35 cellular contexts compared by ENCODE assay signal in genomic region chr7:146565872-146566271, GRCh38.
"Had no signal": no experiment of that assay in that cellular context is flagged by ENCODE, and none has a peak within 500 bp of the region (broad histone marks: within the 10 kb centered on the region; RNA-seq: fewer than 3 reads in every experiment).

No MANE protein-coding gene starts in this region.

- H3K36me3 ChIP-seq: ascending aorta, breast epithelium, cardiac muscle cell, colonic mucosa, esophagus muscularis mucosa, gastrocnemius medialis, heart left ventricle, WERI-Rb-1 had no signal

- ATAC-seq: activated CD4-positive, alpha-beta T cell treated with anti-CD3 and anti-CD28 coated beads for 36 hours; activated CD8-positive, alpha-beta memory T cell treated with anti-CD3 and anti-CD28 coated beads, Interleukin-2, amount 10 ng/mL, durations not matched to agents 7 days and 5 days; activated CD8-positive, alpha-beta T cell treated with anti-CD3 and anti-CD28 coated beads, Interleukin-2, amount 10 ng/mL, durations not matched to agents 7 days and 5 days; activated naive CD4-positive, alpha-beta T cell treated with anti-CD3 and anti-CD28 coated beads, Interleukin-2, amount 50 U/mL, for 72 hours; foreskin keratinocyte; gastrocnemius medialis; heart left ventricle; T-helper 17 cell had no signal

- H3K27ac Mint-ChIP-seq: activated CD4-positive, alpha-beta memory T cell treated with anti-CD3 and anti-CD28 coated beads for 36 hours; activated CD4-positive, alpha-beta T cell treated with anti-CD3 and anti-CD28 coated beads for 36 hours; activated CD4-positive, alpha-beta T cell treated with anti-CD3 and anti-CD28 coated beads, Interleukin-2, amount 10 ng/mL, durations not matched to agents 24 days and 14 days; activated CD8-positive, alpha-beta memory T cell treated with anti-CD3 and anti-CD28 coated beads, Interleukin-2, amount 10 ng/mL, durations not matched to agents 7 days and 5 days; activated CD8-positive, alpha-beta T cell treated with anti-CD3 and anti-CD28 coated beads, Interleukin-2, amount 10 ng/mL, durations not matched to agents 7 days and 5 days; activated naive CD4-positive, alpha-beta T cell treated with anti-CD3 and anti-CD28 coated beads for 36 hours; activated naive CD4-positive, alpha-beta T cell treated with anti-CD3 and anti-CD28 coated beads, Interleukin-2, amount 50 U/mL, for 72 hours; activated naive CD8-positive, alpha-beta T cell treated with anti-CD3 and anti-CD28 coated beads, Interleukin-2, amount 10 ng/mL, durations not matched to agents 7 days and 5 days; activated T-helper 1 cell treated with anti-CD3 and anti-CD28 coated beads, Interleukin-12 subunit alpha, Interleukin-12 subunit beta, Interleukin-2, Interleukin-4 antibody, amounts not matched to agents 30 ng/mL and 10 ng/mL and 1 ng/mL, durations not matched to agents 14 hours and 24 hours and 36 hours; activated T-helper 2 cell treated with anti-CD3 and anti-CD28 coated beads, Interferon-gamma antibody, Interleukin-2, Interleukin-4, amounts not matched to agents 10 μg/mL and 5 μg/mL and 100 μg/mL, durations not matched to agents 14 hours and 24 hours and 36 hours; brain; endodermal cell; T-helper 17 cell; T-helper 2 cell treated with Interferon-gamma antibody and Interleukin-4, amounts not matched to agents 5 μg/mL and 100 μg/mL, for 36 hours had no signal

- H3K4me3 ChIP-seq: ascending aorta, breast epithelium, cardiac muscle cell, colonic mucosa, esophagus muscularis mucosa, gastrocnemius medialis, heart left ventricle had no signal

- H3K27me3 Mint-ChIP-seq: activated CD4-positive, alpha-beta memory T cell treated with anti-CD3 and anti-CD28 coated beads for 36 hours; activated CD4-positive, alpha-beta T cell treated with anti-CD3 and anti-CD28 coated beads for 36 hours; activated CD4-positive, alpha-beta T cell treated with anti-CD3 and anti-CD28 coated beads, Interleukin-2, amount 10 ng/mL, durations not matched to agents 24 days and 14 days; activated CD8-positive, alpha-beta memory T cell treated with anti-CD3 and anti-CD28 coated beads, Interleukin-2, amount 10 ng/mL, durations not matched to agents 7 days and 5 days; activated naive CD8-positive, alpha-beta T cell treated with anti-CD3 and anti-CD28 coated beads, Interleukin-2, amount 10 ng/mL, durations not matched to agents 7 days and 5 days; brain; T-helper 17 cell had no signal

- H3K36me3 Mint-ChIP-seq: activated CD4-positive, alpha-beta memory T cell treated with anti-CD3 and anti-CD28 coated beads for 36 hours; activated CD8-positive, alpha-beta memory T cell treated with anti-CD3 and anti-CD28 coated beads, Interleukin-2, amount 10 ng/mL, durations not matched to agents 7 days and 5 days; activated naive CD4-positive, alpha-beta T cell treated with anti-CD3 and anti-CD28 coated beads, Interleukin-2, amount 50 U/mL, for 72 hours; activated naive CD8-positive, alpha-beta T cell treated with anti-CD3 and anti-CD28 coated beads, Interleukin-2, amount 10 ng/mL, durations not matched to agents 7 days and 5 days; brain had no signal

- H3K9me3 Mint-ChIP-seq: activated CD4-positive, alpha-beta memory T cell treated with anti-CD3 and anti-CD28 coated beads for 36 hours; activated CD4-positive, alpha-beta T cell treated with anti-CD3 and anti-CD28 coated beads, Interleukin-2, amount 10 ng/mL, durations not matched to agents 24 days and 14 days; activated naive CD8-positive, alpha-beta T cell treated with anti-CD3 and anti-CD28 coated beads, Interleukin-2, amount 10 ng/mL, durations not matched to agents 7 days and 5 days; activated T-helper 1 cell treated with anti-CD3 and anti-CD28 coated beads, Interleukin-12 subunit alpha, Interleukin-12 subunit beta, Interleukin-2, Interleukin-4 antibody, amounts not matched to agents 30 ng/mL and 10 ng/mL and 1 ng/mL, durations not matched to agents 14 hours and 24 hours and 36 hours; brain; endodermal cell had no signal

- H3K4me1 ChIP-seq: ascending aorta, breast epithelium, colonic mucosa, esophagus muscularis mucosa, foreskin keratinocyte, gastrocnemius medialis, heart left ventricle had no signal

- H3K9me3 ChIP-seq: ascending aorta, breast epithelium, colonic mucosa, esophagus muscularis mucosa, gastrocnemius medialis, heart left ventricle had no signal

- H3K4me1 Mint-ChIP-seq: activated CD4-positive, alpha-beta T cell treated with anti-CD3 and anti-CD28 coated beads for 36 hours; activated CD4-positive, alpha-beta T cell treated with anti-CD3 and anti-CD28 coated beads, Interleukin-2, amount 10 ng/mL, durations not matched to agents 24 days and 14 days; activated CD8-positive, alpha-beta memory T cell treated with anti-CD3 and anti-CD28 coated beads, Interleukin-2, amount 10 ng/mL, durations not matched to agents 7 days and 5 days; activated naive CD8-positive, alpha-beta T cell treated with anti-CD3 and anti-CD28 coated beads, Interleukin-2, amount 10 ng/mL, durations not matched to agents 7 days and 5 days; brain; endodermal cell; T-helper 17 cell had no signal

- H3K27me3 ChIP-seq: ascending aorta, breast epithelium, cardiac muscle cell, colonic mucosa, esophagus muscularis mucosa, foreskin keratinocyte, gastrocnemius medialis, heart left ventricle had no signal

- DNase-seq: activated CD4-positive, alpha-beta memory T cell treated with anti-CD3 and anti-CD28 coated beads for 36 hours; activated CD4-positive, alpha-beta T cell treated with anti-CD3 and anti-CD28 coated beads for 36 hours; activated CD4-positive, alpha-beta T cell treated with anti-CD3 and anti-CD28 coated beads, Interleukin-2, amount 10 ng/mL, durations not matched to agents 24 days and 14 days; activated CD4-positive, CD25-positive, alpha-beta regulatory T cell; activated CD4-positive, CD25-positive, alpha-beta regulatory T cell treated with anti-CD3 and anti-CD28 coated beads, Interleukin-2, amount 50 U/mL, for 72 hours; activated CD8-positive, alpha-beta memory T cell treated with anti-CD3 and anti-CD28 coated beads, Interleukin-2, amount 10 ng/mL, durations not matched to agents 7 days and 5 days; activated CD8-positive, alpha-beta memory T cell treated with anti-CD3 and anti-CD28 coated beads, Interleukin-2, amount 50 U/mL, for 4 hours; activated CD8-positive, alpha-beta T cell treated with anti-CD3 and anti-CD28 coated beads, Interleukin-2, amount 10 ng/mL, durations not matched to agents 7 days and 5 days; activated effector memory CD4-positive, alpha-beta T cell treated with anti-CD3 and anti-CD28 coated beads, Interleukin-2, amount 50 U/mL, for 16 hours; activated naive CD4-positive, alpha-beta T cell treated with anti-CD3 and anti-CD28 coated beads for 36 hours; activated naive CD8-positive, alpha-beta T cell treated with anti-CD3 and anti-CD28 coated beads, Interleukin-2, amount 10 ng/mL, durations not matched to agents 7 days and 5 days; activated T-cell treated with anti-CD3 and anti-CD28 coated beads, Interleukin-2, amount 50 U/mL, for 1 hour; activated T-cell treated with anti-CD3 and anti-CD28 coated beads, Interleukin-2, amount 50 U/mL, for 48 hours; central memory CD4-positive, alpha-beta T cell; cerebellar nuclear complex; colonic mucosa; effector CD8-positive, alpha-beta T cell; endodermal cell; foreskin keratinocyte; gastrocnemius medialis; glutamatergic neuron; heart left ventricle; T-helper 1 cell; T-helper 17 cell; T1000; WERI-Rb-1 had no signal

- H3K4me3 Mint-ChIP-seq: activated CD4-positive, alpha-beta memory T cell treated with anti-CD3 and anti-CD28 coated beads for 36 hours; activated CD4-positive, alpha-beta T cell treated with anti-CD3 and anti-CD28 coated beads for 36 hours; activated CD4-positive, alpha-beta T cell treated with anti-CD3 and anti-CD28 coated beads, Interleukin-2, amount 10 ng/mL, durations not matched to agents 24 days and 14 days; activated CD8-positive, alpha-beta memory T cell treated with anti-CD3 and anti-CD28 coated beads, Interleukin-2, amount 10 ng/mL, durations not matched to agents 7 days and 5 days; activated CD8-positive, alpha-beta T cell treated with anti-CD3 and anti-CD28 coated beads, Interleukin-2, amount 10 ng/mL, durations not matched to agents 7 days and 5 days; activated naive CD4-positive, alpha-beta T cell treated with anti-CD3 and anti-CD28 coated beads for 36 hours; activated naive CD8-positive, alpha-beta T cell treated with anti-CD3 and anti-CD28 coated beads, Interleukin-2, amount 10 ng/mL, durations not matched to agents 7 days and 5 days; activated T-helper 1 cell treated with anti-CD3 and anti-CD28 coated beads, Interleukin-12 subunit alpha, Interleukin-12 subunit beta, Interleukin-2, Interleukin-4 antibody, amounts not matched to agents 30 ng/mL and 10 ng/mL and 1 ng/mL, durations not matched to agents 14 hours and 24 hours and 36 hours; brain; endodermal cell; T-helper 17 cell; T-helper 2 cell treated with Interferon-gamma antibody and Interleukin-4, amounts not matched to agents 5 μg/mL and 100 μg/mL, for 36 hours had no signal

- H3K27ac ChIP-seq: ascending aorta, breast epithelium, cardiac muscle cell, colonic mucosa, esophagus muscularis mucosa, foreskin keratinocyte, gastrocnemius medialis, heart left ventricle, WERI-Rb-1 had no signal
